ENCODE assay signal across 1 cellular context in the genomic region with DNA sequence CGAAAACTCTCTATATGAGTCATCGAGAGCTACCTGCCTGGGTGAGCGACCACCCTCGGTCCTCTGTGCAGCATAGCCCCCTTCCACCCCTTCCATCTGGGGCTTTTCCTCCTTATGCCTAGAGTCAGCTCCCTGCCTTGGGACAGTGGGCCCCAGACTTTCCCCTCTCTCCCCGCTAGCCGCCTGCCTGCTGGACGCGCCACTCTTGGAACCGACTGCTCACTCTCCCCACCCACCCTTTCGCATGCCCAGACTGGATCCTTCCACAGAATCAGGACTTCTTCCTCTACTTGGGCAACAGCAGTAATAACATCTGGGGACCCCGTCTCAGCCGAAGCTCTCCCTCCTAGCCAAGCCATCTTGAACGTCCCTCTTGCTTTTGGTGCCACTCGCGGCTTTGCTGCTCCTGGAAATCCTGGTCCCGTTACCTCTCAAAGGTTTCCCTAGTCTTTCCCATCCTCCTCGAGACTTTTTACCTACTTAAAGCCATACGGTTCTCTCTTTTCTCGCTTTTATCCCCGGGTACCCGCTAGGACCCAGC.
TF ChIP-seq lines count a peak whose summit lies in the region.

No MANE protein-coding gene starts in this region.

TF ChIP-seq in H1, 55 proteins besides CTCF, POLR2A, EP300 and RAD21:
- TF ChIP-seq EGR1 (IDR thresholded peaks at IDR 0.05; ENCODE audit: borderline replicate concordance, low read depth, low read length) (no peak), KDM4A (IDR thresholded peaks at IDR 0.05; ENCODE audit: low read depth, low read length, severe bottlenecking) (peak; percentile 45), POLR2AphosphoS5 (IDR thresholded peaks at IDR 0.05; ENCODE audit: low read depth, low read length) (0 out of 2 replicates have a peak, but pooled peaks have one; percentile 19), CHD1 (IDR thresholded peaks at IDR 0.05; ENCODE audit: low read depth, low read length) (0 out of 2 replicates have a peak, but pooled peaks have one; percentile 35)
